ENCODE assay signal across 16 cellular contexts in genomic region chr1:197725044-197725443, GRCh38. TPM values are rescaled to one million over a fixed set of nuclear protein-coding genes. Genes with fewer than 3 reads are reported as not detected.
DNase-seq lines count a peak whose midpoint lies in the region; ATAC-seq, FAIRE-seq and TF ChIP-seq lines count a peak whose summit lies in the region.
"Had no signal": no experiment of that assay in that cellular context is flagged by ENCODE, and none has a peak within 500 bp of the region (broad histone marks: within the 10 kb centered on the region; RNA-seq: fewer than 3 reads in every experiment).

No MANE protein-coding gene starts in this region.

- no peak overlapping the region for H3K27ac ChIP-seq in neural progenitor cell
- H3K27ac ChIP-seq: epithelial cell of prostate, HL-60, Peyer's patch, VCaP had no signal

- no peak overlapping the region for H3K4me3 ChIP-seq in NB4 (ENCODE audit: low read depth, low read length)
- no peak overlapping the region for H3K4me3 ChIP-seq in bronchial epithelial cell (ENCODE audit: low read depth, low read length)
- no peak overlapping the region for H3K4me3 ChIP-seq in neural progenitor cell
- H3K4me3 ChIP-seq: Peyer's patch had no signal

- H4K20me1 ChIP-seq in neural progenitor cell (ENCODE audit: low read depth) = no peaks in the 10 kb centered on the region

- no peak for FAIRE-seq in bronchial epithelial cell (lab: Jason Lieb, UNC)
- FAIRE-seq: urothelium cell line had no signal

- peak; percentile 17 for DNase-seq in NOMO-1 treated with DMSO at 0.1 percent for 48 hours (lab: John Stamatoyannopoulos, UW; ENCODE audit: unreplicated experiment)
- DNase-seq in NOMO-1 treated with dmso at 0.1 percent for 144 hours (lab: John Stamatoyannopoulos, UW; ENCODE audit: unreplicated experiment) = no peak
- peak; percentile 48 for DNase-seq in NB4 (ENCODE audit: low read depth)
- peak; percentile 13 for DNase-seq in bronchial epithelial cell (ENCODE audit: low read depth)
- peak; percentile 23 for DNase-seq in neural progenitor cell (ENCODE audit: low spot score)
- no peak for DNase-seq in activated T-cell treated with anti-CD3 and anti-CD28 coated beads, Interleukin-2, amount 50 U/mL, for 24 hours
- DNase-seq in NCI-H510A treated with DMSO at 0.1 percent for 48 hours (lab: John Stamatoyannopoulos, UW) = no peak
- DNase-seq: activated T-cell treated with anti-CD3 and anti-CD28 coated beads, Interleukin-2, amount 50 U/mL, for 4 hours; NCI-H146; Peyer's patch had no signal

- H3K79me2 ChIP-seq in neural progenitor cell (ENCODE audit: low read depth) = no peaks in the 10 kb centered on the region

- no peak for ATAC-seq in HG03139 (IDR thresholded peaks at IDR 0.05; ENCODE audit: unreplicated experiment)
- ATAC-seq: activated T-cell treated with anti-CD3 and anti-CD28 coated beads, Interleukin-2, amount 50 U/mL, for 4 hours had no signal

- peaks cover 12% of the 10 kb centered on the region for H3K4me1 ChIP-seq in neural progenitor cell
- H3K4me1 ChIP-seq: Peyer's patch had no signal

- H2AFZ ChIP-seq in neural progenitor cell (replicated peaks) = no peak overlapping the region

- H3K9ac ChIP-seq in neural progenitor cell = no peak overlapping the region

- no peaks in the 10 kb centered on the region for H3F3A ChIP-seq in neural progenitor cell (ENCODE audit: low read depth)

- H3K4me3 Mint-ChIP-seq in neural progenitor cell = no peak overlapping the region
- no peak overlapping the region for H3K4me3 Mint-ChIP-seq in activated T-cell treated with anti-CD3 and anti-CD28 coated beads, Interleukin-2, amount 50 U/mL, for 24 hours
- H3K4me3 Mint-ChIP-seq: activated T-cell treated with anti-CD3 and anti-CD28 coated beads, Interleukin-2, amount 50 U/mL, for 4 hours; neural crest cell had no signal

- H3K9me3 ChIP-seq in neural progenitor cell (ENCODE audit: low read depth) = peaks cover 31% of the 10 kb centered on the region

- H3K27ac Mint-ChIP-seq in neural progenitor cell = no peak overlapping the region
- no peak overlapping the region for H3K27ac Mint-ChIP-seq in activated T-cell treated with anti-CD3 and anti-CD28 coated beads, Interleukin-2, amount 50 U/mL, for 24 hours

- H3K27me3 ChIP-seq in bronchial epithelial cell (ENCODE audit: control insufficient read depth, insufficient read depth, low read length) (no peaks in the 10 kb centered on the region), neural progenitor cell (no peaks in the 10 kb centered on the region)
- H3K27me3 ChIP-seq: Peyer's patch had no signal

- peaks cover 22% of the 10 kb centered on the region for H3K36me3 Mint-ChIP-seq in neural progenitor cell
- peaks cover 42% of the 10 kb centered on the region for H3K36me3 Mint-ChIP-seq in activated T-cell treated with anti-CD3 and anti-CD28 coated beads, Interleukin-2, amount 50 U/mL, for 24 hours (ENCODE audit: low read depth)

- TF ChIP-seq CTCF in NB4 (IDR thresholded peaks at IDR 0.05; ENCODE audit: low read depth, low read length) = no peak
- no peak for TF ChIP-seq CTCF in bronchial epithelial cell (IDR thresholded peaks at IDR 0.05; ENCODE audit: insufficient read depth, low read length, severe bottlenecking)
- TF ChIP-seq CTCF in neural progenitor cell (IDR thresholded peaks at IDR 0.05) = no peak

- no peaks in the 10 kb centered on the region for H3K36me3 ChIP-seq in bronchial epithelial cell (ENCODE audit: control insufficient read depth, insufficient read depth, low read length)
- H3K36me3 ChIP-seq in neural progenitor cell = peaks cover 5% of the 10 kb centered on the region
- H3K36me3 ChIP-seq: Peyer's patch had no signal

- H3K27me3 Mint-ChIP-seq in neural progenitor cell (ENCODE audit: insufficient read depth, low read depth) = peaks cover 4% of the 10 kb centered on the region
- H3K27me3 Mint-ChIP-seq in activated T-cell treated with anti-CD3 and anti-CD28 coated beads, Interleukin-2, amount 50 U/mL, for 24 hours = no peaks in the 10 kb centered on the region

- H3K9me3 Mint-ChIP-seq in neural progenitor cell = peaks cover 39% of the 10 kb centered on the region
- H3K9me3 Mint-ChIP-seq in activated T-cell treated with anti-CD3 and anti-CD28 coated beads, Interleukin-2, amount 50 U/mL, for 24 hours = peaks cover 30% of the 10 kb centered on the region

- no peak overlapping the region for H3K4me2 ChIP-seq in neural progenitor cell

- no peak for TF ChIP-seq POLR2A in NB4 (IDR thresholded peaks at IDR 0.05; ENCODE audit: extremely low read depth, insufficient read length)

- H3K4me1 Mint-ChIP-seq in neural progenitor cell = no peaks in the 10 kb centered on the region
- peaks cover 3% of the 10 kb centered on the region for H3K4me1 Mint-ChIP-seq in activated T-cell treated with anti-CD3 and anti-CD28 coated beads, Interleukin-2, amount 50 U/mL, for 24 hours (ENCODE audit: low read depth)
- H3K4me1 Mint-ChIP-seq: neural crest cell had no signal

RNA-seq across cellular contexts. Expression of gene DENND1B, which starts 50.2 kb away (rescaled TPM):
- total RNA-seq in bronchial epithelial cell = 15.5 and 30.3 TPM in 2 replicates
- 12.2 and 13.1 TPM in 2 replicates for total RNA-seq in neural progenitor cell (ENCODE audit: low replicate concordance)

Comparison
In these comparisons a context has a peak if more than half of its experiments do, and no peak if none do; other contexts are left out.
1. DNase-seq: peak in NOMO-1 treated with DMSO at 0.1 percent for 48 hours (single experiment), NB4 (single experiment), bronchial epithelial cell (single experiment) and neural progenitor cell (single experiment); none in NOMO-1 treated with dmso at 0.1 percent for 144 hours (single experiment), activated T-cell treated with anti-CD3 and anti-CD28 coated beads, Interleukin-2, amount 50 U/mL, for 24 hours (single experiment) and NCI-H510A treated with DMSO at 0.1 percent for 48 hours (single experiment).